17 cellular contexts compared by ENCODE assay signal in genomic region chr1:150477320-150477719, GRCh38. TPM values are rescaled to one million over a fixed set of nuclear protein-coding genes. Genes with fewer than 3 reads are reported as not detected.
DNase-seq lines count a peak whose midpoint lies in the region; ATAC-seq, FAIRE-seq and TF ChIP-seq lines count a peak whose summit lies in the region.
"Had no signal": no experiment of that assay in that cellular context is flagged by ENCODE, and none has a peak within 500 bp of the region (broad histone marks: within the 10 kb centered on the region; RNA-seq: fewer than 3 reads in every experiment).

No MANE protein-coding gene starts in this region.

- no peak overlapping the region for H3K27ac ChIP-seq in CD4-positive, alpha-beta memory T cell (ENCODE audit: low read depth, low read length)
- H3K27ac ChIP-seq in IMR-90 (ENCODE audit: insufficient read depth, low read length): no peak overlapping the region
- H3K27ac ChIP-seq in esophagus squamous epithelium: peak overlapping the region; percentile 36 to 85 (median 74)

- no peak overlapping the region for H4K91ac ChIP-seq in IMR-90 (ENCODE audit: insufficient read depth, low read depth, low read length)

- no TSS peak for BruUV-seq in IMR-90 (replicated peaks; lab: Mats Ljungman, UMichigan)

- H3K4ac ChIP-seq in IMR-90 (ENCODE audit: low read depth, low read length): peak overlapping the region; percentile 21; the same call in 1 of the 2 replicates

- dilution Hi-C loops in IMR-90 (cut with HindIII; ENCODE audit: low sequenced_read_pairs, unreplicated experiment): no loop called here

- H4K20me1 ChIP-seq in IMR-90 (ENCODE audit: insufficient read depth, low read length): no peaks in the 10 kb centered on the region

- H3K36me3 Mint-ChIP-seq in CD4-positive, alpha-beta memory T cell: peaks cover 2 to 19% of the 10 kb centered on the region in 2 donors
- peaks cover 0 to 13% (median 3%) of the 10 kb centered on the region in 3 donors for H3K36me3 Mint-ChIP-seq in naive thymus-derived CD8-positive, alpha-beta T cell
- no peaks in the 10 kb centered on the region for H3K36me3 Mint-ChIP-seq in activated naive CD8-positive, alpha-beta T cell treated with anti-CD3 and anti-CD28 coated beads, Interleukin-2, amount 50 U/mL, for 24 hours (ENCODE audit: low read depth)

- no peak for DNase-seq in CD4-positive, alpha-beta memory T cell
- no peak for DNase-seq in IMR-90
- no peak for DNase-seq in esophagus squamous epithelium (lab: John Stamatoyannopoulos, UW)
- no peak for DNase-seq in naive thymus-derived CD8-positive, alpha-beta T cell
- no peak for DNase-seq in activated naive CD8-positive, alpha-beta T cell treated with anti-CD3 and anti-CD28 coated beads, Interleukin-2, amount 50 U/mL, for 24 hours
- DNase-seq in pons (ENCODE audit: low spot score): no peak
- no peak for DNase-seq in frontal cortex (ENCODE audit: low spot score in 2 of 2)
- DNase-seq in activated CD4-positive, alpha-beta T cell treated with anti-CD3 and anti-CD28 coated beads, Interleukin-2, amount 50 U/mL, for 48 hours: no peak
- DNase-seq: activated naive CD4-positive, alpha-beta T cell treated with anti-CD3 and anti-CD28 coated beads for 36 hours; BE2C; NCI-H2227 treated with DMSO at 0.1 percent for 48 hours; stomach had no signal

- H2BK120ac ChIP-seq in IMR-90 (ENCODE audit: low read depth, low read length): no peak overlapping the region

- TF ChIP-seq RAD21 in IMR-90 (IDR thresholded peaks at IDR 0.05; ENCODE audit: low read length): no peak

- H3K56ac ChIP-seq in IMR-90 (ENCODE audit: extremely low read depth, insufficient read depth, low read length): no peak overlapping the region

- intact Hi-C loops in CD4-positive, alpha-beta memory T cell (cut with micrococcal nuclease): no loop called here
- intact Hi-C loops in IMR-90 (cut with micrococcal nuclease): no loop called here
- intact Hi-C loops in esophagus squamous epithelium (cut with DNase I): no loop called here

- H2AK9ac ChIP-seq in IMR-90 (replicated peaks; ENCODE audit: low read depth, low read length, poor library complexity): no peak overlapping the region

- H3K23ac ChIP-seq in IMR-90 (ENCODE audit: low read depth, low read length): no peak overlapping the region

- no peak overlapping the region for H4K5ac ChIP-seq in IMR-90 (ENCODE audit: low read depth, low read length)

- peaks cover 6% of the 10 kb centered on the region for H3K9me1 ChIP-seq in IMR-90 (ENCODE audit: insufficient read depth, low read length)

- in situ Hi-C loops in IMR-90 (cut with MboI; ENCODE audit: low sequenced_read_pairs): no loop called here

- no peak overlapping the region for H2BK15ac ChIP-seq in IMR-90 (ENCODE audit: low read depth, low read length)

- H2BK20ac ChIP-seq in IMR-90 (ENCODE audit: low read depth, low read length): no peak overlapping the region

- no peaks in the 10 kb centered on the region for H3K9me3 Mint-ChIP-seq in CD4-positive, alpha-beta memory T cell
- H3K9me3 Mint-ChIP-seq in naive thymus-derived CD8-positive, alpha-beta T cell: no peaks in the 10 kb centered on the region
- H3K9me3 Mint-ChIP-seq in activated naive CD8-positive, alpha-beta T cell treated with anti-CD3 and anti-CD28 coated beads, Interleukin-2, amount 50 U/mL, for 24 hours: no peaks in the 10 kb centered on the region
- H3K9me3 Mint-ChIP-seq: activated naive CD4-positive, alpha-beta T cell treated with anti-CD3 and anti-CD28 coated beads for 36 hours had no signal

- ATAC-seq in IMR-90 (ENCODE audit: low read depth): peak; percentile 30
- peak; percentile 22 for ATAC-seq in naive thymus-derived CD8-positive, alpha-beta T cell
- ATAC-seq in activated naive CD8-positive, alpha-beta T cell treated with anti-CD3 and anti-CD28 coated beads, Interleukin-2, amount 50 U/mL, for 24 hours: no peak

- peak overlapping the region; percentile 20; the same call in 1 of the 2 replicates for H3K14ac ChIP-seq in IMR-90 (replicated peaks; ENCODE audit: low read depth, low read length)

- no peaks in the 10 kb centered on the region for H3K9me3 ChIP-seq in CD4-positive, alpha-beta memory T cell (ENCODE audit: control insufficient read depth in 1 of 2, low read length in 2 of 2)
- H3K9me3 ChIP-seq in IMR-90 (ENCODE audit: control insufficient read depth, insufficient read depth, low read length) (no peaks in the 10 kb centered on the region), esophagus squamous epithelium (no peaks in the 10 kb centered on the region)
- H3K9me3 ChIP-seq: BE2C, stomach had no signal

- H3K18ac ChIP-seq in IMR-90 (ENCODE audit: low read depth, low read length): no peak overlapping the region

- no peaks in the 10 kb centered on the region for H3K27me3 Mint-ChIP-seq in CD4-positive, alpha-beta memory T cell
- no peaks in the 10 kb centered on the region for H3K27me3 Mint-ChIP-seq in naive thymus-derived CD8-positive, alpha-beta T cell
- no peaks in the 10 kb centered on the region for H3K27me3 Mint-ChIP-seq in activated naive CD8-positive, alpha-beta T cell treated with anti-CD3 and anti-CD28 coated beads, Interleukin-2, amount 50 U/mL, for 24 hours

- WGBS in IMR-90 (ENCODE audit: extremely low coverage in 2 of 2, insufficient read length in 1 of 2), 2 experiments: 86% methylated on average over 1 of the region's 1 CpG; no CpG with 5 or more reads in 1 of the 2 experiments
- 50 to 63% methylated on average over 1 of the region's 1 CpG for WGBS in esophagus squamous epithelium, 2 donors

- no peak overlapping the region for H3K4me2 ChIP-seq in IMR-90 (ENCODE audit: low read depth, low read length)

- H3K9ac ChIP-seq in IMR-90 (ENCODE audit: low read depth, low read length): no peak overlapping the region

- peaks cover 9% of the 10 kb centered on the region for H3K36me3 ChIP-seq in CD4-positive, alpha-beta memory T cell (ENCODE audit: insufficient read depth, low read length)
- H3K36me3 ChIP-seq in IMR-90 (ENCODE audit: control insufficient read depth, insufficient read depth, low read length) (peaks cover 6% of the 10 kb centered on the region), esophagus squamous epithelium (peaks cover 5 to 18% (median 5%) of the 10 kb centered on the region in 3 donors)

- peak overlapping the region in 1 of 2 experiments; percentile 15; a peak in 1 of 4 replicates for H4K8ac ChIP-seq in IMR-90 (ENCODE audit: low read depth in 2 of 2, low read length in 2 of 2)

- H3K27me3 ChIP-seq in CD4-positive, alpha-beta memory T cell (ENCODE audit: insufficient read depth, low read length): no peaks in the 10 kb centered on the region
- H3K27me3 ChIP-seq in IMR-90 (ENCODE audit: control insufficient read depth, insufficient read depth, low read length) (no peaks in the 10 kb centered on the region), esophagus squamous epithelium (no peaks in the 10 kb centered on the region)
- H3K27me3 ChIP-seq: BE2C, stomach had no signal

- no peak overlapping the region for H3K4me3 ChIP-seq in CD4-positive, alpha-beta memory T cell (ENCODE audit: low read length in 2 of 2)
- H3K4me3 ChIP-seq in IMR-90 (ENCODE audit: insufficient read depth, low read depth, low read length) (no peak overlapping the region), esophagus squamous epithelium (no peak overlapping the region)
- H3K4me3 ChIP-seq: stomach had no signal

- TF ChIP-seq POLR2A in IMR-90 (IDR thresholded peaks at IDR 0.05; ENCODE audit: low read depth, low read length) (no peak), esophagus squamous epithelium (IDR thresholded peaks at IDR 0.05) (no peak)

- H3K79me1 ChIP-seq in IMR-90 (ENCODE audit: low read depth in 1 of 2, low read length in 2 of 2): peaks cover 3 to 4% of the 10 kb centered on the region in 2 experiments; a peak in 1 of 4 replicates

- CTCF ChIA-PET in CD4-positive, alpha-beta memory T cell (lab: Charles Lee; ENCODE audit: partially characterized antibody): no interaction called here
- CTCF ChIA-PET in IMR-90 (lab: Yijun Ruan, JAX): no interaction called here

- no peak overlapping the region for H2BK5ac ChIP-seq in IMR-90 (ENCODE audit: low read depth, low read length, poor library complexity, severe bottlenecking)

- H3K27ac Mint-ChIP-seq in CD4-positive, alpha-beta memory T cell: peak overlapping the region in 5 of 7 donors; percentile 29 to 77 (median 73)
- H3K27ac Mint-ChIP-seq in naive thymus-derived CD8-positive, alpha-beta T cell: peak overlapping the region; percentile 22 to 86 (median 67)
- H3K27ac Mint-ChIP-seq in activated naive CD8-positive, alpha-beta T cell treated with anti-CD3 and anti-CD28 coated beads, Interleukin-2, amount 50 U/mL, for 24 hours: no peak overlapping the region
- H3K27ac Mint-ChIP-seq: activated naive CD4-positive, alpha-beta T cell treated with anti-CD3 and anti-CD28 coated beads for 36 hours had no signal

- H2AK5ac ChIP-seq in IMR-90 (ENCODE audit: low read depth, low read length): 0 out of 2 replicates have a peak overlapping the region, but pooled peaks have one; percentile 11

- H3K4me1 ChIP-seq in CD4-positive, alpha-beta memory T cell (ENCODE audit: insufficient read depth, low read length): no peaks in the 10 kb centered on the region
- H3K4me1 ChIP-seq in IMR-90 (ENCODE audit: control insufficient read depth, insufficient read depth, low read length) (peaks cover 9% of the 10 kb centered on the region), esophagus squamous epithelium (peaks cover 3 to 49% (median 4%) of the 10 kb centered on the region in 3 donors)
- H3K4me1 ChIP-seq: BE2C had no signal

- TF ChIP-seq CTCF in IMR-90 (conservative IDR thresholded peaks at IDR 0.05; ENCODE audit: low read depth, low read length): no peak
- TF ChIP-seq CTCF in esophagus squamous epithelium (IDR thresholded peaks at IDR 0.05): no peak

- H3K4me3 Mint-ChIP-seq in CD4-positive, alpha-beta memory T cell: no peak overlapping the region
- no peak overlapping the region for H3K4me3 Mint-ChIP-seq in naive thymus-derived CD8-positive, alpha-beta T cell
- H3K4me3 Mint-ChIP-seq in activated naive CD8-positive, alpha-beta T cell treated with anti-CD3 and anti-CD28 coated beads, Interleukin-2, amount 50 U/mL, for 24 hours: no peak overlapping the region
- H3K4me3 Mint-ChIP-seq: activated naive CD4-positive, alpha-beta T cell treated with anti-CD3 and anti-CD28 coated beads for 36 hours had no signal

- H2AFZ ChIP-seq in IMR-90 (replicated peaks; ENCODE audit: low read length, poor library complexity): no peak overlapping the region

- H3K4me1 Mint-ChIP-seq in CD4-positive, alpha-beta memory T cell: peaks cover 0 to 6% (median 0%) of the 10 kb centered on the region in 4 donors
- peaks cover 5 to 17% (median 9%) of the 10 kb centered on the region in 4 donors for H3K4me1 Mint-ChIP-seq in naive thymus-derived CD8-positive, alpha-beta T cell
- peaks cover 12% of the 10 kb centered on the region for H3K4me1 Mint-ChIP-seq in activated naive CD8-positive, alpha-beta T cell treated with anti-CD3 and anti-CD28 coated beads, Interleukin-2, amount 50 U/mL, for 24 hours

- FAIRE-seq in frontal cortex (lab: Jason Lieb, UNC): no peak

- POLR2A ChIA-PET in CD4-positive, alpha-beta memory T cell (lab: Charles Lee; ENCODE audit: partially characterized antibody): interaction anchor here (0.8 kb wide), 1 partner anchor 11 kb away, joined by 6 read pairs; no protein-coding TSS in a partner anchor
- POLR2A ChIA-PET in IMR-90 (lab: Charles Lee; ENCODE audit: unreplicated experiment): no interaction called here
- POLR2A ChIA-PET in naive thymus-derived CD8-positive, alpha-beta T cell (lab: Charles Lee): no interaction called here

RNA-seq across cellular contexts. Expression of gene TARS2, which starts 9.9 kb away (rescaled TPM):
- 10 to 100 TPM; 32.3 to 35.4 TPM for total RNA-seq in CD4-positive, alpha-beta memory T cell
- polyA plus RNA-seq in CD4-positive, alpha-beta memory T cell: 10 to 100 TPM; 23.5 to 26.4 TPM
- total RNA-seq in IMR-90 (2012; rRNA removed) (10.9 and 12.2 TPM in 2 replicates), esophagus squamous epithelium (10 to 100 TPM; 10.5 to 16.5 (median 13.7) TPM), frontal cortex (22.8 TPM)
- 20.4 and 21.8 TPM in 2 replicates for polyA plus RNA-seq in IMR-90 (2012; rRNA removed)
- polyA plus RNA-seq in IMR-90 (2012; cell fraction: cytosol; rRNA removed): 16.2 and 18.1 TPM in 2 replicates
- 16.1 and 19.7 TPM in 2 replicates for polyA plus RNA-seq in IMR-90 (2012; cell fraction: nucleus; rRNA removed; ENCODE audit: low replicate concordance)
- total RNA-seq in naive thymus-derived CD8-positive, alpha-beta T cell: 10 to 100 TPM; 34.8 to 41.8 TPM
- 10 to 100 TPM; 23.9 to 37.2 (median 30.6) TPM for polyA plus RNA-seq in naive thymus-derived CD8-positive, alpha-beta T cell

RNA-seq across cellular contexts. Expression of gene ECM1, which starts 30.6 kb away (rescaled TPM):
- 1 to 10 TPM; 1.9 to 2.0 TPM for total RNA-seq in CD4-positive, alpha-beta memory T cell
- polyA plus RNA-seq in CD4-positive, alpha-beta memory T cell: not detected
- total RNA-seq in IMR-90 (2012; rRNA removed) (17.2 and 20.1 TPM in 2 replicates), esophagus squamous epithelium (1,000 to 10,000 TPM in 1 of 4 donors, 100 to 1,000 TPM in 3; 311 to 1,013 (median 406) TPM), frontal cortex (0.41 TPM)
- polyA plus RNA-seq in IMR-90 (2012; rRNA removed): 230 and 264 TPM in 2 replicates
- polyA plus RNA-seq in IMR-90 (2012; cell fraction: cytosol; rRNA removed): 156 and 270 TPM in 2 replicates
- polyA plus RNA-seq in IMR-90 (2012; cell fraction: nucleus; rRNA removed; ENCODE audit: low replicate concordance): 174 and 251 TPM in 2 replicates
- total RNA-seq in naive thymus-derived CD8-positive, alpha-beta T cell: 1 to 10 TPM; 1.5 to 1.6 TPM
- polyA plus RNA-seq in naive thymus-derived CD8-positive, alpha-beta T cell: under 1 TPM in 1 of 3 donors, not detected in 2; 0.17 TPM

RNA-seq across cellular contexts. Expression of gene FALEC, which starts 38.2 kb away (rescaled TPM):
- total RNA-seq in CD4-positive, alpha-beta memory T cell: under 1 TPM in 1 of 2 experiments, not detected in 1; 0.64 TPM
- 1 to 10 TPM in 1 of 2 donors, not detected in 1; 1.1 TPM for polyA plus RNA-seq in CD4-positive, alpha-beta memory T cell
- total RNA-seq in IMR-90 (2012; rRNA removed) (not detected in 2 replicates), esophagus squamous epithelium (1 to 10 TPM in 1 of 4 donors, not detected in 3; 3.6 TPM), frontal cortex (0.41 TPM)
- polyA plus RNA-seq in IMR-90 (2012; rRNA removed): 0.26 TPM in 1 of 2 replicates, not detected in the other
- 0.12 TPM in 1 of 2 replicates, not detected in the other for polyA plus RNA-seq in IMR-90 (2012; cell fraction: cytosol; rRNA removed)
- polyA plus RNA-seq in IMR-90 (2012; cell fraction: nucleus; rRNA removed; ENCODE audit: low replicate concordance): not detected in 2 replicates
- total RNA-seq in naive thymus-derived CD8-positive, alpha-beta T cell: 1 to 10 TPM in 1 of 2 experiments, not detected in 1; 1.9 TPM
- polyA plus RNA-seq in naive thymus-derived CD8-positive, alpha-beta T cell: 1 to 10 TPM in 1 of 3 donors, under 1 TPM in 1, not detected in 1; 0.38 to 1.3 TPM
- total RNA-seq: activated naive CD4-positive, alpha-beta T cell treated with anti-CD3 and anti-CD28 coated beads for 36 hours; epithelial cell of proximal tubule; H4; HT1080; mononuclear cell; RPMI7951; stomach had no signal

Comparison
In these comparisons a context has a peak if more than half of its experiments do, and no peak if none do; other contexts are left out.
1. H3K27ac ChIP-seq: peak in esophagus squamous epithelium (4 of 4); none in CD4-positive, alpha-beta memory T cell (single experiment) and IMR-90 (single experiment).
2. RNA of gene ECM1, which starts 30.6 kb away (total RNA-seq): 311 to 1,013 TPM in esophagus squamous epithelium; 17.2 to 20.1 TPM in IMR-90, 1.9 to 2.0 TPM in CD4-positive, alpha-beta memory T cell, 1.5 to 1.6 TPM in naive thymus-derived CD8-positive, alpha-beta T cell and 0.41 TPM in frontal cortex (single experiment); every median in the first group is over 10 times any median in the second.